ENCODE assay signal across 17 cellular contexts in genomic region chr2:99729104-99729503, GRCh38.
DNase-seq lines count a peak whose midpoint lies in the region; ATAC-seq, FAIRE-seq and TF ChIP-seq lines count a peak whose summit lies in the region.
"Had no signal": no experiment of that assay in that cellular context is flagged by ENCODE, and none has a peak within 500 bp of the region (broad histone marks: within the 10 kb centered on the region; RNA-seq: fewer than 3 reads in every experiment).

No MANE protein-coding gene starts in this region.

- WGBS in H1 (ENCODE audit: extremely low coverage in 1 of 2, insufficient coverage in 1 of 2, insufficient read length in 1 of 2, insufficient replicate concordance in 2 of 2, low coverage in 1 of 2, low lambda C conversion rate in 2 of 2, missing lambda C conversion rate in 1 of 2), 2 experiments, result 79% methylated on average over 2 of the region's 2 CpGs; no CpG with 5 or more reads in 1 of the 2 experiments

- H3K14ac ChIP-seq in H1 (ENCODE audit: insufficient read length), result no peak overlapping the region

- no peaks in the 10 kb centered on the region for H3K27me3 Mint-ChIP-seq in activated T-cell treated with anti-CD3 and anti-CD28 coated beads, Interleukin-2, amount 50 U/mL, for 24 hours

- DNase-seq in AG20443 (ENCODE audit: low spot score) (peak; percentile 85), NCI-H524 (lab: John Stamatoyannopoulos, UW) (peak; percentile 32 to 57), H1 (ENCODE audit: low read depth in 1 of 2, low spot score in 2 of 2) (no peak), lower lobe of right lung (no peak), medulla oblongata (ENCODE audit: extremely low spot score) (no peak), dorsolateral prefrontal cortex (no peak)
- DNase-seq in activated T-cell treated with anti-CD3 and anti-CD28 coated beads, Interleukin-2, amount 50 U/mL, for 24 hours, result no peak
- DNase-seq: activated CD8-positive, alpha-beta memory T cell treated with anti-CD3 and anti-CD28 coated beads, Interleukin-2, amount 50 U/mL, for 4 hours; amniotic stem cell; CD4-positive, alpha-beta memory T cell; GOT3; KBM-7; stimulated activated CD4-positive, alpha-beta T cell treated with anti-CD3 and anti-CD28 coated beads, Interleukin-12 subunit alpha, Interleukin-12 subunit beta, amount 100 ng/mL, for 4 hours; stimulated activated CD8-positive, alpha-beta memory T cell treated with anti-CD3 and anti-CD28 coated beads, Interleukin-4, amount 100 ng/mL, for 48 hours had no signal

- 0 out of 2 replicates have a peak overlapping the region, but pooled peaks have one; percentile 2 for H2AFZ ChIP-seq in H1 (ENCODE audit: low read length)

- H3K4me3 ChIP-seq in H1 (ENCODE audit: extremely low read depth in 1 of 4, insufficient read depth in 2 of 4, low read depth in 3 of 4, low read length in 4 of 4) (no peak overlapping the region), lower lobe of right lung (no peak overlapping the region), dorsolateral prefrontal cortex (no peak overlapping the region)

- intact Hi-C loops in lower lobe of right lung (cut with DNase I) (no loop called here), dorsolateral prefrontal cortex (cut with DNase I) (loop anchor here (10.0 kb wide), 1 partner anchor 516 kb away; no protein-coding TSS in a partner anchor)

- no peak overlapping the region for H2BK120ac ChIP-seq in H1 (replicated peaks; ENCODE audit: low read depth, low read length)

- no peak overlapping the region for H3K4me3 Mint-ChIP-seq in activated T-cell treated with anti-CD3 and anti-CD28 coated beads, Interleukin-2, amount 50 U/mL, for 24 hours
- H3K4me3 Mint-ChIP-seq: CD4-positive, alpha-beta memory T cell; neural crest cell had no signal

- TF ChIP-seq CTCF in H1 (IDR thresholded peaks at IDR 0.05; ENCODE audit: control extremely low read depth in 1 of 3, insufficient read depth in 1 of 3, low read depth in 1 of 3, low read length in 3 of 3), result no peak
- no peak for TF ChIP-seq CTCF in lower lobe of right lung (IDR thresholded peaks at IDR 0.05)
- no peak for TF ChIP-seq CTCF in dorsolateral prefrontal cortex (IDR thresholded peaks at IDR 0.05 in 54 of 56, conservative IDR thresholded peaks at IDR 0.05 in 2 of 56; ENCODE audit: low read depth in 1 of 56, partially characterized antibody in 56 of 56)

- no peaks in the 10 kb centered on the region for H3K4me1 Mint-ChIP-seq in activated T-cell treated with anti-CD3 and anti-CD28 coated beads, Interleukin-2, amount 50 U/mL, for 24 hours (ENCODE audit: low read depth)
- H3K4me1 Mint-ChIP-seq: CD4-positive, alpha-beta memory T cell; neural crest cell had no signal

- H3K23me2 ChIP-seq in H1 (ENCODE audit: low read depth, low read length), result no peaks in the 10 kb centered on the region

- no peak overlapping the region for H3K4ac ChIP-seq in H1 (replicated peaks; ENCODE audit: insufficient read length, low read depth, low read length)

- H3K27me3 ChIP-seq in H1 (replicated peaks in 1 of 4; ENCODE audit: control insufficient read depth in 3 of 4, extremely low read depth in 1 of 4, insufficient read depth in 3 of 4, low read length in 3 of 4) (no peaks in the 10 kb centered on the region), lower lobe of right lung (ENCODE audit: low read depth) (no peaks in the 10 kb centered on the region), dorsolateral prefrontal cortex (no peaks in the 10 kb centered on the region)

- no peaks in the 10 kb centered on the region for H3K79me1 ChIP-seq in H1 (ENCODE audit: low read depth, low read length)

- no peak overlapping the region for H3K18ac ChIP-seq in H1 (ENCODE audit: extremely low read depth, low read length)

- no peaks in the 10 kb centered on the region for H3K9me3 Mint-ChIP-seq in activated T-cell treated with anti-CD3 and anti-CD28 coated beads, Interleukin-2, amount 50 U/mL, for 24 hours
- H3K9me3 Mint-ChIP-seq: CD4-positive, alpha-beta memory T cell; neural crest cell had no signal

- H3K23ac ChIP-seq in H1 (ENCODE audit: insufficient read length), result no peak overlapping the region

- H4K20me1 ChIP-seq in H1 (replicated peaks in 1 of 2; ENCODE audit: control insufficient read depth in 1 of 2, insufficient read depth in 2 of 2, low read length in 2 of 2), result no peaks in the 10 kb centered on the region

- no peak for FAIRE-seq in H1 (lab: Jason Lieb, UNC)
- FAIRE-seq: endothelial cell of umbilical vein had no signal

- no peak overlapping the region for H3K4me2 ChIP-seq in H1 (ENCODE audit: insufficient read depth in 1 of 2, low read depth in 2 of 2, low read length in 2 of 2)

- H2BK5ac ChIP-seq in H1 (ENCODE audit: low read depth, low read length), result no peak overlapping the region

- no peak overlapping the region for H3K56ac ChIP-seq in H1 (replicated peaks; ENCODE audit: insufficient read length, low read depth, low read length)

- TF ChIP-seq RAD21 in H1 (IDR thresholded peaks at IDR 0.05 in 1 of 2, conservative IDR thresholded peaks at IDR 0.05 in 1 of 2; ENCODE audit: low read depth in 2 of 2, low read length in 2 of 2), result no peak

- no peak overlapping the region for H3K27ac Mint-ChIP-seq in activated T-cell treated with anti-CD3 and anti-CD28 coated beads, Interleukin-2, amount 50 U/mL, for 24 hours
- H3K27ac Mint-ChIP-seq: CD4-positive, alpha-beta memory T cell had no signal

- no peaks in the 10 kb centered on the region for H3K36me3 Mint-ChIP-seq in activated T-cell treated with anti-CD3 and anti-CD28 coated beads, Interleukin-2, amount 50 U/mL, for 24 hours (ENCODE audit: low read depth)
- H3K36me3 Mint-ChIP-seq: CD4-positive, alpha-beta memory T cell had no signal

- no peak overlapping the region; a peak in 1 of 7 replicates for H3K9ac ChIP-seq in H1 (replicated peaks in 1 of 4; ENCODE audit: extremely low read depth in 1 of 4, low read depth in 3 of 4, low read length in 3 of 4)

- H3K9me3 ChIP-seq in H1 (ENCODE audit: insufficient read depth in 2 of 2, low read depth in 1 of 2, low read length in 1 of 2) (no peaks in the 10 kb centered on the region), lower lobe of right lung (no peaks in the 10 kb centered on the region)

- no peaks in the 10 kb centered on the region for H3K4me1 ChIP-seq in H1 (replicated peaks in 1 of 4; ENCODE audit: control insufficient read depth in 3 of 4, insufficient read depth in 4 of 4, low read length in 3 of 4)
- H3K4me1 ChIP-seq in lower lobe of right lung, result peaks cover 22% of the 10 kb centered on the region

- no peak for TF ChIP-seq EP300 in H1 (IDR thresholded peaks at IDR 0.05; ENCODE audit: borderline replicate concordance in 1 of 2, low read depth in 2 of 2, low read length in 2 of 2)

- no peak overlapping the region for H3K27ac ChIP-seq in H1 (ENCODE audit: low read depth, low read length)
- H3K27ac ChIP-seq in lower lobe of right lung, result peak overlapping the region; percentile 5
- H3K27ac ChIP-seq in dorsolateral prefrontal cortex, result no peak overlapping the region

- no peaks in the 10 kb centered on the region for H3K79me2 ChIP-seq in H1 (ENCODE audit: control insufficient read depth in 1 of 2, insufficient read depth in 2 of 2, low read length in 2 of 2)

- H2BK20ac ChIP-seq in H1 (ENCODE audit: low read length), result no peak overlapping the region

- H2AK5ac ChIP-seq in H1 (ENCODE audit: low read depth, low read length), result no peak overlapping the region

- ATAC-seq in lower lobe of right lung (peak; percentile 62 to 65), HG03108 (IDR thresholded peaks at IDR 0.05; ENCODE audit: unreplicated experiment) (no peak)

- no peak overlapping the region for H2BK15ac ChIP-seq in H1 (ENCODE audit: low read length)

- H3K36me3 ChIP-seq in H1 (ENCODE audit: control insufficient read depth in 2 of 4, insufficient read depth in 4 of 4, low read length in 3 of 4) (no peaks in the 10 kb centered on the region), lower lobe of right lung (no peaks in the 10 kb centered on the region)

- no peak overlapping the region for H4K8ac ChIP-seq in H1 (ENCODE audit: extremely low read depth, insufficient read depth, low read length)

- H4K5ac ChIP-seq in H1 (ENCODE audit: insufficient read length, low read depth, low read length), result no peak overlapping the region

- H4K91ac ChIP-seq in H1 (replicated peaks; ENCODE audit: insufficient read length, low read length), result no peak overlapping the region

- POLR2A ChIA-PET in H1 (lab: Charles Lee; ENCODE audit: partially characterized antibody), result no interaction called here

- no peak overlapping the region for H2BK12ac ChIP-seq in H1 (ENCODE audit: low read depth, low read length)

- TF ChIP-seq POLR2A in H1 (IDR thresholded peaks at IDR 0.05; ENCODE audit: control extremely low read depth in 1 of 2, low read depth in 2 of 2, low read length in 2 of 2), result no peak

- CTCF ChIA-PET in H1 (lab: Charles Lee; ENCODE audit: partially characterized antibody), result interaction anchor here (1.0 to 5.1 kb wide), 5 partner anchors 13 to 533 kb away, joined by 3 to 33 read pairs (median 3); no protein-coding TSS in a partner anchor

TF ChIP-seq in H1, 55 proteins besides CTCF, POLR2A, EP300 and RAD21 (continues in another document):
- no peak for TF ChIP-seq TAF1 (IDR thresholded peaks at IDR 0.05; ENCODE audit: low read depth, low read length)
- no peak for TF ChIP-seq RBBP5 (IDR thresholded peaks at IDR 0.05; ENCODE audit: borderline replicate concordance, low read depth, low read length)
- TF ChIP-seq CEBPB (IDR thresholded peaks at IDR 0.05; ENCODE audit: low read depth, low read length), result no peak
- no peak for TF ChIP-seq SIX5 (IDR thresholded peaks at IDR 0.05; ENCODE audit: low read depth, low read length)
- TF ChIP-seq POU5F1 (IDR thresholded peaks at IDR 0.05; ENCODE audit: low read depth, low read length), result no peak
- TF ChIP-seq FOSL1 (IDR thresholded peaks at IDR 0.05; ENCODE audit: insufficient read depth, low read depth, low read length), result no peak
- no peak for TF ChIP-seq POLR2AphosphoS5 (IDR thresholded peaks at IDR 0.05; ENCODE audit: low read depth, low read length)
- TF ChIP-seq TEAD4 (IDR thresholded peaks at IDR 0.05; ENCODE audit: low read depth, low read length), result no peak
- TF ChIP-seq RXRA (IDR thresholded peaks at IDR 0.05; ENCODE audit: insufficient read depth, low read depth, low read length), result no peak
- TF ChIP-seq ASH2L (IDR thresholded peaks at IDR 0.05; ENCODE audit: low read length), result no peak
- TF ChIP-seq CBX8 (IDR thresholded peaks at IDR 0.05; ENCODE audit: borderline replicate concordance, low read depth, low read length), result no peak
- no peak for TF ChIP-seq TAF7 (optimal IDR thresholded peaks at IDR 0.05; ENCODE audit: borderline replicate concordance, low read depth, low read length)
- TF ChIP-seq RNF2 (IDR thresholded peaks at IDR 0.05; ENCODE audit: borderline replicate concordance, low read depth, low read length, missing control alignments, poor library complexity, severe bottlenecking), result no peak
- no peak for TF ChIP-seq CBX5 (IDR thresholded peaks at IDR 0.05; ENCODE audit: low read depth, low read length)
- TF ChIP-seq NRF1 (IDR thresholded peaks at IDR 0.05; ENCODE audit: low read depth, low read length), result no peak
- TF ChIP-seq GABPA (IDR thresholded peaks at IDR 0.05; ENCODE audit: borderline replicate concordance, insufficient read depth, low read length), result no peak
- no peak for TF ChIP-seq TBP (IDR thresholded peaks at IDR 0.05; ENCODE audit: low read depth, low read length)
- TF ChIP-seq PHF8 (conservative IDR thresholded peaks at IDR 0.05; ENCODE audit: low read depth, low read length), result no peak

Comparison
In these comparisons a context has a peak if more than half of its experiments do, and no peak if none do; other contexts are left out.
1. DNase-seq: peak in AG20443 (single experiment) and NCI-H524 (2 of 2); none in H1 (0 of 2), lower lobe of right lung (single experiment), medulla oblongata (single experiment), activated T-cell treated with anti-CD3 and anti-CD28 coated beads, Interleukin-2, amount 50 U/mL, for 24 hours (single experiment) and dorsolateral prefrontal cortex (0 of 10).